1 cellular context compared by ENCODE assay signal in genomic region chr17:56908061-56908542, GRCh38.
TF ChIP-seq lines count a peak whose summit lies in the region.

No MANE protein-coding gene starts in this region.

TF ChIP-seq in IMR-90, 13 proteins besides CTCF, POLR2A, EP300 and RAD21 (continued from another document):
- TF ChIP-seq RCOR1 (IDR thresholded peaks at IDR 0.05; ENCODE audit: insufficient replicate concordance, low read length) (no peak), FOS (IDR thresholded peaks at IDR 0.05; ENCODE audit: low read depth, low read length) (no peak)
